8 cellular contexts compared by ENCODE assay signal in the genomic region with DNA sequence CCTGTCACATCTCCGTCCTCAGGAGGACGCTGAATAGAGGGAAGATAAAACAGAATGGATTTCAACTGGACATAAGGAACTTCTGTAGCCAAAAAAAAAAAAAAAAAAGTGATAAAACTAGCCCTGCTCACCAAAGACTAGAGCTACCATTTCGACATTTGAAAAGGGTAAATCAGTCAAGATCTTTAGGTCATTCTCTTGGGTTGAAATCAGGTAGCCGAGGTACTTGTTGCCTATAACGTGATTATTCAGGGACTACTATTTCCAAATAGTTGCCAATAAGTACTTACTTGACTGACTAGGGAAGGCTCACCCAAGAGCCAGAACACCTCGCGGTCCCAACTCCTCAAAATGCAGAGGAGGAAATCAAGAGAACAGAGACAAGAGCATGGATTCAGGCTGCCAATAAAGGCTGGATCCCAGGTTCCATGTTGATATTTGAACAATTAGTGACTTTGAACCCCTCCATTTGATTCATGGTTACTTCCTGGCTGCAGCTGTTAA. TPM values are rescaled to one million over a fixed set of nuclear protein-coding genes. Genes with fewer than 3 reads are reported as not detected.
DNase-seq lines count a peak whose midpoint lies in the region; ATAC-seq, FAIRE-seq and TF ChIP-seq lines count a peak whose summit lies in the region.

No MANE protein-coding gene starts in this region.

- CTCF ChIA-PET in activated CD4-positive, alpha-beta T cell treated with anti-CD3 and anti-CD28 coated beads for 36 hours (lab: Charles Lee): interaction anchor here (0.8 kb wide), 2 partner anchors 82 to 166 kb away, joined by 3 to 4 read pairs; no protein-coding TSS in a partner anchor

- peak overlapping the region; percentile 93 for H3K27ac Mint-ChIP-seq in activated CD4-positive, alpha-beta T cell treated with anti-CD3 and anti-CD28 coated beads for 36 hours
- H3K27ac Mint-ChIP-seq in activated T-helper 2 cell treated with anti-CD3 and anti-CD28 coated beads, Interferon-gamma antibody, Interleukin-2, Interleukin-4, amounts not matched to agents 10 μg/mL and 5 μg/mL and 100 μg/mL, durations not matched to agents 14 hours and 24 hours and 36 hours: peak overlapping the region; percentile 88
- peak overlapping the region; percentile 82 to 98 (median 91) for H3K27ac Mint-ChIP-seq in immature natural killer cell

- no peak for ATAC-seq in activated CD4-positive, alpha-beta T cell treated with anti-CD3 and anti-CD28 coated beads for 36 hours
- no peak for ATAC-seq in thoracic aorta (ENCODE audit: insufficient number of reproducible peaks, low FRiP score, low read depth)

- H3K4me3 ChIP-seq in thoracic aorta: peak overlapping the region; percentile 95

- H3K9me3 Mint-ChIP-seq in activated CD4-positive, alpha-beta T cell treated with anti-CD3 and anti-CD28 coated beads for 36 hours (ENCODE audit: low read depth): no peaks in the 10 kb centered on the region
- no peaks in the 10 kb centered on the region for H3K9me3 Mint-ChIP-seq in activated T-helper 2 cell treated with anti-CD3 and anti-CD28 coated beads, Interferon-gamma antibody, Interleukin-2, Interleukin-4, amounts not matched to agents 10 μg/mL and 5 μg/mL and 100 μg/mL, durations not matched to agents 14 hours and 24 hours and 36 hours
- H3K9me3 Mint-ChIP-seq in immature natural killer cell: no peaks in the 10 kb centered on the region

- H3K9me3 ChIP-seq in thoracic aorta: no peaks in the 10 kb centered on the region

- FAIRE-seq in urothelium cell line (lab: Jason Lieb, UNC): no peak

- peak overlapping the region; percentile 84 for H3K4me3 Mint-ChIP-seq in activated CD4-positive, alpha-beta T cell treated with anti-CD3 and anti-CD28 coated beads for 36 hours
- peak overlapping the region; percentile 96 for H3K4me3 Mint-ChIP-seq in activated T-helper 2 cell treated with anti-CD3 and anti-CD28 coated beads, Interferon-gamma antibody, Interleukin-2, Interleukin-4, amounts not matched to agents 10 μg/mL and 5 μg/mL and 100 μg/mL, durations not matched to agents 14 hours and 24 hours and 36 hours (ENCODE audit: low read depth)
- H3K4me3 Mint-ChIP-seq in immature natural killer cell: peak overlapping the region; percentile 86 to 97 (median 92)

- H3K27ac ChIP-seq in thoracic aorta: peak overlapping the region; percentile 97 to 98

- no peak for DNase-seq in activated CD4-positive, alpha-beta T cell treated with anti-CD3 and anti-CD28 coated beads for 36 hours
- DNase-seq in activated CD4-positive, alpha-beta T cell treated with anti-CD3 and anti-CD28 coated beads, Interleukin-2, amount 50 U/mL, for 48 hours: no peak
- no peak for DNase-seq in activated T-helper 2 cell treated with anti-CD3 and anti-CD28 coated beads, Interferon-gamma antibody, Interleukin-2, Interleukin-4, amounts not matched to agents 10 μg/mL and 5 μg/mL and 100 μg/mL, durations not matched to agents 14 hours and 24 hours and 36 hours (ENCODE audit: low spot score)
- no peak for DNase-seq in immature natural killer cell
- no peak for DNase-seq in thoracic aorta (ENCODE audit: low spot score)
- no peak for DNase-seq in EL
- DNase-seq in DMS79 (lab: John Stamatoyannopoulos, UW): no peak
- no peak for DNase-seq in urothelium cell line (ENCODE audit: low spot score)

- POLR2A ChIA-PET in activated CD4-positive, alpha-beta T cell treated with anti-CD3 and anti-CD28 coated beads for 36 hours (lab: Charles Lee): interaction anchor here (0.6 to 1.0 kb wide), 5 partner anchors 8 to 240 kb away, joined by 3 to 6 read pairs (median 3); no protein-coding TSS in a partner anchor

- intact Hi-C loops in activated CD4-positive, alpha-beta T cell treated with anti-CD3 and anti-CD28 coated beads for 36 hours (cut with DNase I, micrococcal nuclease): loop anchor here (2.0 to 10.0 kb wide), 8 partner anchors 45 to 947 kb away; partner anchors contain the start of genes CHPF2 (in 1 of the 2) and GALNT11 (in 1 of the 2)
- intact Hi-C loops in activated T-helper 2 cell treated with anti-CD3 and anti-CD28 coated beads, Interferon-gamma antibody, Interleukin-2, Interleukin-4, amounts not matched to agents 10 μg/mL and 5 μg/mL and 100 μg/mL, durations not matched to agents 14 hours and 24 hours and 36 hours (cut with micrococcal nuclease): loop anchor here (5.0 to 10.0 kb wide), 4 partner anchors 35 to 507 kb away; partner anchors contain the start of genes ABCF2 and GALNT11

- H3K36me3 ChIP-seq in thoracic aorta: no peaks in the 10 kb centered on the region

- H3K36me3 Mint-ChIP-seq in activated CD4-positive, alpha-beta T cell treated with anti-CD3 and anti-CD28 coated beads for 36 hours (ENCODE audit: low read depth): peaks cover 10% of the 10 kb centered on the region
- peaks cover 38% of the 10 kb centered on the region for H3K36me3 Mint-ChIP-seq in activated T-helper 2 cell treated with anti-CD3 and anti-CD28 coated beads, Interferon-gamma antibody, Interleukin-2, Interleukin-4, amounts not matched to agents 10 μg/mL and 5 μg/mL and 100 μg/mL, durations not matched to agents 14 hours and 24 hours and 36 hours (ENCODE audit: low read depth)
- no peaks in the 10 kb centered on the region for H3K36me3 Mint-ChIP-seq in immature natural killer cell

- H3K27me3 Mint-ChIP-seq in activated CD4-positive, alpha-beta T cell treated with anti-CD3 and anti-CD28 coated beads for 36 hours: no peaks in the 10 kb centered on the region
- H3K27me3 Mint-ChIP-seq in activated T-helper 2 cell treated with anti-CD3 and anti-CD28 coated beads, Interferon-gamma antibody, Interleukin-2, Interleukin-4, amounts not matched to agents 10 μg/mL and 5 μg/mL and 100 μg/mL, durations not matched to agents 14 hours and 24 hours and 36 hours (ENCODE audit: low read depth): no peaks in the 10 kb centered on the region
- H3K27me3 Mint-ChIP-seq in immature natural killer cell (ENCODE audit: low read depth in 3 of 3): peaks cover 15 to 23% (median 16%) of the 10 kb centered on the region in 3 donors

- peaks cover 25 to 45% of the 10 kb centered on the region in 2 donors for H3K4me1 ChIP-seq in thoracic aorta (ENCODE audit: control insufficient read depth in 1 of 2, low read depth in 2 of 2)

- H3K4me1 Mint-ChIP-seq in activated CD4-positive, alpha-beta T cell treated with anti-CD3 and anti-CD28 coated beads for 36 hours: peaks cover 55% of the 10 kb centered on the region
- peaks cover 45% of the 10 kb centered on the region for H3K4me1 Mint-ChIP-seq in activated T-helper 2 cell treated with anti-CD3 and anti-CD28 coated beads, Interferon-gamma antibody, Interleukin-2, Interleukin-4, amounts not matched to agents 10 μg/mL and 5 μg/mL and 100 μg/mL, durations not matched to agents 14 hours and 24 hours and 36 hours (ENCODE audit: low read depth)
- peaks cover 52 to 75% of the 10 kb centered on the region in 2 donors for H3K4me1 Mint-ChIP-seq in immature natural killer cell

- H3K27me3 ChIP-seq in thoracic aorta (replicated peaks; ENCODE audit: insufficient read depth): no peaks in the 10 kb centered on the region

- no peak for TF ChIP-seq CTCF in thoracic aorta (IDR thresholded peaks at IDR 0.05)

RNA-seq across cellular contexts. Expression of gene RHEB, which starts 2.0 kb away (rescaled TPM):
- total RNA-seq in activated CD4-positive, alpha-beta T cell treated with anti-CD3 and anti-CD28 coated beads for 36 hours: 10 to 100 TPM; 42.8 to 43.0 TPM
- 52.8 and 60.5 TPM in 2 replicates for total RNA-seq in activated T-helper 2 cell treated with anti-CD3 and anti-CD28 coated beads, Interferon-gamma antibody, Interleukin-2, Interleukin-4, amounts not matched to agents 10 μg/mL and 5 μg/mL and 100 μg/mL, durations not matched to agents 14 hours and 24 hours and 36 hours
- 10 to 100 TPM; 61.2 to 70.2 (median 61.8) TPM for polyA plus RNA-seq in immature natural killer cell
- total RNA-seq in thoracic aorta: 100 to 1,000 TPM in 1 of 2 donors, 10 to 100 TPM in 1; 88.9 to 102 TPM
